20 cellular contexts compared by ENCODE assay signal in the genomic region with DNA sequence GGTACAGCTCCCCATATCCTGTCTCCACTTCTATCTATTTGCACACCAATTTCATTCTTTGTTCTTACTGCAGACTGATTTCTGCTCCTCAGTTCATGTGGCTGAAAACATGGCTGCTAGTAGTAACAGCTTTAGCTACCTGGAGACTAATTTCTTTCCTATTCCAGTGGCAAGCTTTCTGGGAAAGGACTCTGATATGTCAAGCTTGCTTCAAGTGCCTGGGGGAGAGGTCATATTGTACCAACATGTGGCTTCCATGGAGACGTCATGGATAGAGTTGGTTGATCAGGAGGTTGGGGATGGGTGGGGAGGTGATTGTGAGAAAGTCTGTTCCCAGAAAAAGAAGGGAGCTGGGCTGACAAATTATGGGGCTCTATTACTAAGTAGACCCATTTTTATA. TPM values are rescaled to one million over a fixed set of nuclear protein-coding genes. Genes with fewer than 3 reads are reported as not detected.
A peak's percentile ranks its signal among the peaks of the same experiment; 100 is the strongest.
DNase-seq lines count a peak whose midpoint lies in the region; ATAC-seq and TF ChIP-seq lines count a peak whose summit lies in the region.
"Had no signal": no experiment of that assay in that cellular context is flagged by ENCODE, and none has a peak within 500 bp of the region (broad histone marks: within the 10 kb centered on the region; RNA-seq: fewer than 3 reads in every experiment).

No MANE protein-coding gene starts in this region.

- DNase-seq in DMS153 (lab: John Stamatoyannopoulos, UW) = peak; percentile 66
- no peak for DNase-seq in HCT116 (ENCODE audit: low read depth, low spot score)
- DNase-seq in NCI-H774 (lab: John Stamatoyannopoulos, UW) = peak; percentile 17
- no peak for DNase-seq in mesenchymal stem cell
- no peak for DNase-seq in T-cell
- DNase-seq in activated CD4-positive, alpha-beta T cell treated with anti-CD3 and anti-CD28 coated beads for 36 hours = no peak
- DNase-seq: activated CD4-positive, alpha-beta T cell treated with anti-CD3 and anti-CD28 coated beads, Interleukin-2, amount 50 U/mL, for 4 hours; activated naive CD4-positive, alpha-beta T cell treated with anti-CD3 and anti-CD28 coated beads for 36 hours; activated T-cell treated with anti-CD3 and anti-CD28 coated beads for 4 hours; CD4-positive, alpha-beta T cell; DMS79 treated with DMSO at 0.1 percent for 48 hours; effector CD4-positive, alpha-beta T cell; esophagus squamous epithelium; NCI-H1694; NCI-H524 treated with DMSO at 0.1 percent for 48 hours; OCI-M1; SHP77 treated with DMSO at 0.1 percent for 48 hours; stimulated activated CD4-positive, alpha-beta T cell treated with anti-CD3 and anti-CD28 coated beads, Interleukin-12 subunit alpha, Interleukin-12 subunit beta, amount 100 ng/mL, for 4 hours had no signal

- no peaks in the 10 kb centered on the region for H4K20me1 ChIP-seq in HCT116 (ENCODE audit: insufficient read depth)

- H2BK12ac ChIP-seq in mesenchymal stem cell (ENCODE audit: low read length in 2 of 2) = peak overlapping the region in 1 of 2 experiments; percentile 7

- TF ChIP-seq POLR2A in HCT116 (IDR thresholded peaks at IDR 0.05; ENCODE audit: borderline replicate concordance, extremely low read depth, insufficient read depth, insufficient read length) = no peak

- RAD21 ChIA-PET in HCT116 (lab: Charles Lee; ENCODE audit: low non-redundant PET in 1 of 2, low total read pairs in 2 of 2, uncharacterized antibody in 2 of 2, unreplicated experiment in 2 of 2) = no interaction called here

- H2BK120ac ChIP-seq in mesenchymal stem cell (ENCODE audit: low read depth, low read length) = no peak overlapping the region

- intact Hi-C loops in HCT116 (cut with micrococcal nuclease) = no loop called here
- intact Hi-C loops in activated CD4-positive, alpha-beta T cell treated with anti-CD3 and anti-CD28 coated beads for 36 hours (cut with DNase I, micrococcal nuclease) = no loop called here

- H2AFZ ChIP-seq in HCT116 (ENCODE audit: low read depth, low read length, poor library complexity, severe bottlenecking) (peak overlapping the region; percentile 62), mesenchymal stem cell (ENCODE audit: low read depth, low read length) (no peak overlapping the region)

- no peaks in the 10 kb centered on the region for H3K79me1 ChIP-seq in mesenchymal stem cell (replicated peaks; ENCODE audit: low read length, poor library complexity, severe bottlenecking)

- TF ChIP-seq RAD21 in HCT116 (IDR thresholded peaks at IDR 0.05; ENCODE audit: low read depth) = no peak

- no peaks in the 10 kb centered on the region for H3K79me2 ChIP-seq in HCT116 (ENCODE audit: insufficient read depth, low read length)

- ATAC-seq in HCT116 = no peak
- ATAC-seq in T-cell (replicated peaks in 1 of 4) = no peak
- ATAC-seq in activated CD4-positive, alpha-beta T cell treated with anti-CD3 and anti-CD28 coated beads for 36 hours = no peak
- ATAC-seq in HG03045 (IDR thresholded peaks at IDR 0.05; ENCODE audit: unreplicated experiment) = no peak

- WGBS in mesenchymal stem cell = 100% methylated on average over 1 of the region's 1 CpG

- peak overlapping the region; percentile 6 for H2AK5ac ChIP-seq in mesenchymal stem cell (ENCODE audit: low read length, severe bottlenecking)

- H3K36me3 Mint-ChIP-seq in T-cell = no peaks in the 10 kb centered on the region
- H3K36me3 Mint-ChIP-seq in activated CD4-positive, alpha-beta T cell treated with anti-CD3 and anti-CD28 coated beads for 36 hours (ENCODE audit: low read depth) = no peaks in the 10 kb centered on the region

- no peak overlapping the region for H3K18ac ChIP-seq in mesenchymal stem cell (ENCODE audit: low read depth in 1 of 2, low read length in 2 of 2)

- POLR2A ChIA-PET in HCT116 (lab: Charles Lee) = interaction anchor here (1.5 kb wide), 1 partner anchor 40 kb away, joined by 3 read pairs; no protein-coding TSS in a partner anchor
- POLR2A ChIA-PET in T-cell (lab: Charles Lee) = no interaction called here
- POLR2A ChIA-PET in activated CD4-positive, alpha-beta T cell treated with anti-CD3 and anti-CD28 coated beads for 36 hours (lab: Charles Lee) = no interaction called here

- H3K27me3 ChIP-seq in HCT116 (ENCODE audit: insufficient read depth, low read length) (no peaks in the 10 kb centered on the region), mesenchymal stem cell (ENCODE audit: control insufficient read depth in 1 of 2, insufficient read depth in 1 of 2, low read length in 2 of 2) (no peaks in the 10 kb centered on the region)
- H3K27me3 ChIP-seq: esophagus squamous epithelium had no signal

- H3K4me2 ChIP-seq in HCT116 (ENCODE audit: low read length) (peak overlapping the region; percentile 73; the same call in 1 of the 2 replicates), mesenchymal stem cell (ENCODE audit: low read length, poor library complexity, severe bottlenecking) (no peak overlapping the region)

- H3K9ac ChIP-seq in HCT116 (ENCODE audit: low read length) = no peak overlapping the region
- H3K9ac ChIP-seq in mesenchymal stem cell (ENCODE audit: low read length) = peak overlapping the region; percentile 44

- H3K9me3 ChIP-seq in HCT116 (ENCODE audit: control insufficient read depth in 1 of 2, insufficient read depth in 1 of 2, low read depth in 1 of 2, low read length in 2 of 2) = no peaks in the 10 kb centered on the region
- H3K9me3 ChIP-seq in mesenchymal stem cell (ENCODE audit: control insufficient read depth, low read length) = no peaks in the 10 kb centered on the region
- H3K9me3 ChIP-seq: esophagus squamous epithelium had no signal

- no peaks in the 10 kb centered on the region for H3K9me3 Mint-ChIP-seq in T-cell
- no peaks in the 10 kb centered on the region for H3K9me3 Mint-ChIP-seq in activated CD4-positive, alpha-beta T cell treated with anti-CD3 and anti-CD28 coated beads for 36 hours (ENCODE audit: low read depth)
- H3K9me3 Mint-ChIP-seq: activated naive CD4-positive, alpha-beta T cell treated with anti-CD3 and anti-CD28 coated beads for 36 hours; CD4-positive, alpha-beta T cell had no signal

- H3K4me1 ChIP-seq in HCT116 (ENCODE audit: control insufficient read depth in 1 of 2, insufficient read depth in 2 of 2, low read length in 2 of 2) (peaks cover 34 to 43% of the 10 kb centered on the region in 2 experiments), mesenchymal stem cell (ENCODE audit: control insufficient read depth, insufficient read depth, low read depth, low read length) (peaks cover 14% of the 10 kb centered on the region)

- no peaks in the 10 kb centered on the region for H3K9me2 ChIP-seq in HCT116 (ENCODE audit: insufficient read depth)

- H3K14ac ChIP-seq in mesenchymal stem cell (ENCODE audit: low read length in 2 of 2) = no peak overlapping the region

- H3K23ac ChIP-seq in mesenchymal stem cell (ENCODE audit: low read length in 2 of 2) = no peak overlapping the region

- H3K4me1 Mint-ChIP-seq in T-cell = no peaks in the 10 kb centered on the region
- H3K4me1 Mint-ChIP-seq in activated CD4-positive, alpha-beta T cell treated with anti-CD3 and anti-CD28 coated beads for 36 hours = no peaks in the 10 kb centered on the region

- H2BK15ac ChIP-seq in mesenchymal stem cell (ENCODE audit: low read depth, poor library complexity, severe bottlenecking) = no peak overlapping the region

- H3K4me3 ChIP-seq in HCT116 (replicated peaks in 1 of 2; ENCODE audit: low read depth in 1 of 2, low read length in 2 of 2) (no peak overlapping the region), mesenchymal stem cell (ENCODE audit: insufficient read depth in 1 of 2, low read depth in 1 of 2, low read length in 2 of 2) (no peak overlapping the region)
- H3K4me3 ChIP-seq: esophagus squamous epithelium had no signal

- H3K4me3 Mint-ChIP-seq in T-cell = no peak overlapping the region
- H3K4me3 Mint-ChIP-seq in activated CD4-positive, alpha-beta T cell treated with anti-CD3 and anti-CD28 coated beads for 36 hours = no peak overlapping the region
- H3K4me3 Mint-ChIP-seq: activated naive CD4-positive, alpha-beta T cell treated with anti-CD3 and anti-CD28 coated beads for 36 hours; CD4-positive, alpha-beta T cell had no signal

- H3K36me3 ChIP-seq in HCT116 (ENCODE audit: control insufficient read depth in 1 of 2, insufficient read depth in 2 of 2, low read length in 2 of 2) (no peaks in the 10 kb centered on the region), mesenchymal stem cell (ENCODE audit: control insufficient read depth in 1 of 2, insufficient read depth in 2 of 2, low read depth in 1 of 2, low read length in 2 of 2) (no peaks in the 10 kb centered on the region)
- H3K36me3 ChIP-seq: esophagus squamous epithelium had no signal

- H3K27ac ChIP-seq in HCT116 (ENCODE audit: low read depth, low read length) (no peak overlapping the region), mesenchymal stem cell (ENCODE audit: low read length, poor library complexity, severe bottlenecking) (peak overlapping the region; percentile 86)
- H3K27ac ChIP-seq: VCaP had no signal

- CTCF ChIA-PET in HCT116 (lab: Charles Lee) (interaction anchor here (3.8 kb wide), 1 partner anchor 17 kb away, joined by 29 read pairs; no protein-coding TSS in a partner anchor), T-cell (lab: Charles Lee) (no interaction called here)
- CTCF ChIA-PET in activated CD4-positive, alpha-beta T cell treated with anti-CD3 and anti-CD28 coated beads for 36 hours (lab: Charles Lee) = interaction anchor here (0.6 to 0.8 kb wide), 3 partner anchors 17 to 427 kb away, joined by 3 to 4 read pairs (median 4); no protein-coding TSS in a partner anchor

- H4K8ac ChIP-seq in mesenchymal stem cell (ENCODE audit: low read length) = no peak overlapping the region

- no peak overlapping the region for H3K4ac ChIP-seq in mesenchymal stem cell (ENCODE audit: low read depth in 1 of 2, low read length in 2 of 2)

- H3K27me3 Mint-ChIP-seq in T-cell = peaks cover 7 to 11% of the 10 kb centered on the region in 2 donors
- H3K27me3 Mint-ChIP-seq in activated CD4-positive, alpha-beta T cell treated with anti-CD3 and anti-CD28 coated beads for 36 hours = peaks cover 10% of the 10 kb centered on the region

- no TSS peak for BruUV-seq in HCT116 (replicated peaks; lab: Mats Ljungman, UMichigan)

- no peak overlapping the region for H4K91ac ChIP-seq in mesenchymal stem cell (ENCODE audit: low read length)

- no peak overlapping the region for H3K27ac Mint-ChIP-seq in T-cell
- H3K27ac Mint-ChIP-seq in activated CD4-positive, alpha-beta T cell treated with anti-CD3 and anti-CD28 coated beads for 36 hours = no peak overlapping the region
- H3K27ac Mint-ChIP-seq: activated naive CD4-positive, alpha-beta T cell treated with anti-CD3 and anti-CD28 coated beads for 36 hours; CD4-positive, alpha-beta T cell had no signal

- H2BK5ac ChIP-seq in mesenchymal stem cell (ENCODE audit: low read depth, low read length, poor library complexity, severe bottlenecking) = no peak overlapping the region

- no peak for TF ChIP-seq CTCF in HCT116 (IDR thresholded peaks at IDR 0.05 in 2 of 3, conservative IDR thresholded peaks at IDR 0.05 in 1 of 3; ENCODE audit: borderline replicate concordance in 1 of 3, insufficient read depth in 1 of 3, low read depth in 2 of 3, low read length in 2 of 3)

RNA-seq across cellular contexts. Expression of a gene that starts 44.9 kb away (rescaled TPM):
- total RNA-seq in HCT116 (2021; ENCODE audit: unreplicated experiment) = 87.2 TPM
- 186 and 301 TPM in 2 replicates for polyA plus RNA-seq in HCT116 (2012)
- 90.3 TPM for polyA plus RNA-seq in mesenchymal stem cell (2013, experiment 1 of 2)
- polyA plus RNA-seq in mesenchymal stem cell (2013, experiment 2 of 2) = 87.3 TPM
- 1 to 10 TPM in 1 of 5 donors, under 1 TPM in 3, not detected in 1; 0.37 to 1.2 (median 0.64) TPM for total RNA-seq in T-cell
- total RNA-seq in activated CD4-positive, alpha-beta T cell treated with anti-CD3 and anti-CD28 coated beads for 36 hours = 10 to 100 TPM; 11.7 to 14.4 TPM

RNA-seq across cellular contexts. Expression of a gene that starts 55.8 kb away (rescaled TPM):
- total RNA-seq in HCT116 (2021; ENCODE audit: unreplicated experiment) (35.0 TPM), T-cell (10 to 100 TPM in 4 of 5 donors, 1 to 10 TPM in 1; 9.5 to 23.5 (median 13.0) TPM)
- polyA plus RNA-seq in HCT116 (2012) = 19.3 and 21.0 TPM in 2 replicates
- 21.0 TPM for polyA plus RNA-seq in mesenchymal stem cell (2013, experiment 1 of 2)
- polyA plus RNA-seq in mesenchymal stem cell (2013, experiment 2 of 2) = 20.2 TPM
- total RNA-seq in activated CD4-positive, alpha-beta T cell treated with anti-CD3 and anti-CD28 coated beads for 36 hours = 1 to 10 TPM; 7.1 to 8.1 TPM

Comparison
In these comparisons a context has a peak if more than half of its experiments do, and no peak if none do; other contexts are left out.
1. DNase-seq: peak in DMS153 (single experiment) and NCI-H774 (single experiment); none in HCT116 (single experiment), mesenchymal stem cell (single experiment), T-cell (0 of 34) and activated CD4-positive, alpha-beta T cell treated with anti-CD3 and anti-CD28 coated beads for 36 hours (single experiment).
2. RNA of a gene that starts 44.9 kb away (total RNA-seq): 87.2 TPM in HCT116 (single experiment) and 11.7 to 14.4 TPM in activated CD4-positive, alpha-beta T cell treated with anti-CD3 and anti-CD28 coated beads for 36 hours; 0.37 to 1.2 TPM in T-cell; every median in the first group is over 4 times any median in the second.
3. CTCF ChIA-PET loops: an anchor here in HCT116 (3.8 kb wide) and activated CD4-positive, alpha-beta T cell treated with anti-CD3 and anti-CD28 coated beads for 36 hours (0.6 to 0.8 kb wide); none called in T-cell.